Comparison of ENCODE assay signal across 2 cellular contexts in the genomic region with DNA sequence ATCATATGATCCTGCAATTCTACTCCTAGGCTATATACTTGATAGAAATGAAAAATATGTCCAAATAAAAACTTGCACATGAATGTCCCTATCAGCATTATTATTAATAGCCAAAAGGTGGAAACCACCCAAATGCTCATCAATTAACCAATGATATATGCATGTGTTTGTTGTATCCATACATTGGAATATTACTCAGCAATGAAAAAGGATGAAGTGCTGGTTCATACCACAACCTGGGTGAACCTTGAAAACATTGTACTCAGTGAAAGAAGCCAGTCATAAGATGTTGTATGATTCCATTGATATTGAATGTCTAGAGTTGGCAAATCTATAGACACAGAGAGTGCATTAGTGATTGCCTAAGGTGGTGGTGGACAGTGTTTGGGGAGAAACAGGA.
TF ChIP-seq lines count a peak whose summit lies in the region.

No MANE protein-coding gene starts in this region.

TF ChIP-seq in HEK293, 187 proteins besides CTCF, POLR2A, EP300 and RAD21:
- TF ChIP-seq ZNF146 (tag by site-specific recombination; IDR thresholded peaks at IDR 0.05) (peak; percentile 63), ZNF600 (tag by site-specific recombination; IDR thresholded peaks at IDR 0.05) (no peak)

TF ChIP-seq in H1, 55 proteins besides CTCF, POLR2A, EP300 and RAD21 (continued from another document):
- no peak for TF ChIP-seq TCF12 (IDR thresholded peaks at IDR 0.05; ENCODE audit: low read depth, low read length)
- TF ChIP-seq KDM1A (IDR thresholded peaks at IDR 0.05; ENCODE audit: borderline replicate concordance, low read length): peak; percentile 67; the same call in 1 of the 2 replicates
- TF ChIP-seq NANOG (IDR thresholded peaks at IDR 0.05; ENCODE audit: insufficient read depth, low read depth, low read length, poor library complexity, severe bottlenecking): no peak
- no peak for TF ChIP-seq SRF (IDR thresholded peaks at IDR 0.05; ENCODE audit: low read depth, low read length)
TF ChIP-seq in H1: peak in this region for 1.
